Comparison of ENCODE assay signal across 8 cellular contexts in the genomic region with DNA sequence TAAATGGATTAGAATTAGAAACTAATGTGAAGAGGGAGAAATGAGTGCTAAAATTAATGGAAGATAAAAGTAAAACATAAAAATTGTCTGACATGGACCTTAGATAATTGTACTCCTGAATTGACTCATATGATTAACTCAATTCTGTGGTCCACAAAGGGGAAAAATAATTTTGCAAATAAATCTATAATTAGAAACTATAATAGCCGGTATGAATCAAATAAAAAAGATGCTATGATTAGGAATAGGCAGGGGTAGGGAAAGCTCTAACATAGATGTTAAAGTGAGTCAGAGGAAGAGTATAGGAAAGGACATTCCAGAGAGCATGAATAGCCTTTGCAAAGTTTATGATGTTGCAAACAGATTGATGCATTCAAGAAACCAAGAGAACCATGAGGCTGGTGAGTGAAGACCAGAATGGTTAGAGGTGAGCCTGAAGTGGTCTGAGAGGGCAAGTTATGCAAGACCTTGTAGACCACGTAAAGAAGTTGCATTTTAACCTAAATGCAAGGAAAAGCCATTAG.
"Had no signal": no experiment of that assay in that cellular context is flagged by ENCODE, and none has a peak within 500 bp of the region (broad histone marks: within the 10 kb centered on the region; RNA-seq: fewer than 3 reads in every experiment).

No MANE protein-coding gene starts in this region.

- H3K4me1 ChIP-seq: HAP-1 had no signal

- H3K9me3 ChIP-seq: HAP-1 had no signal

- DNase-seq: H7, HFFc6, IMR-90 had no signal

- ATAC-seq: GM23338, HCT116, K562 had no signal

- H2AFZ ChIP-seq: GM23338 had no signal

- H3K4me2 ChIP-seq: GM23338 had no signal

- H3K36me3 ChIP-seq: HAP-1 had no signal

- H3K4me3 ChIP-seq: GM23338, HAP-1, K562 had no signal

- H3K27ac ChIP-seq: HL-60 had no signal
